16 cellular contexts compared by ENCODE assay signal in genomic region chr3:90011136-90011535, GRCh38.
DNase-seq lines count a peak whose midpoint lies in the region; ATAC-seq, FAIRE-seq and TF ChIP-seq lines count a peak whose summit lies in the region.
"Had no signal": no experiment of that assay in that cellular context is flagged by ENCODE, and none has a peak within 500 bp of the region (broad histone marks: within the 10 kb centered on the region; RNA-seq: fewer than 3 reads in every experiment).

No MANE protein-coding gene starts in this region.

- peak; percentile 4 for DNase-seq in MV-4-11 (lab: John Stamatoyannopoulos, UW)
- DNase-seq in brain microvascular endothelial cell: peak; percentile 35
- no peak for DNase-seq in left ventricle myocardium superior
- DNase-seq in retina: peak; percentile 28
- no peak for DNase-seq in WTC11 (ENCODE audit: low spot score)
- DNase-seq in NCI-H446 treated with DMSO at 0.1 percent for 48 hours (lab: John Stamatoyannopoulos, UW): no peak
- no peak for DNase-seq in stimulated activated CD4-positive, alpha-beta T cell treated with anti-CD3 and anti-CD28 coated beads, Interleukin-1b, Interleukin-23, amount 100 ng/mL, for 48 hours
- DNase-seq in kidney: no peak
- DNase-seq: activated naive CD4-positive, alpha-beta T cell treated with anti-CD3 and anti-CD28 coated beads for 36 hours; lower lobe of right lung; NCI-H2171 treated with DMSO at 0.1 percent for 48 hours; posterior cingulate gyrus; stimulated activated CD8-positive, alpha-beta memory T cell treated with anti-CD3 and anti-CD28 coated beads, Interleukin-4, amount 100 ng/mL, for 48 hours had no signal

- H3K9me3 ChIP-seq in kidney (ENCODE audit: control insufficient read depth in 1 of 2, low read length in 2 of 2): no peaks in the 10 kb centered on the region
- H3K9me3 ChIP-seq: BLaER1, lower lobe of right lung had no signal

- in situ Hi-C loops in brain microvascular endothelial cell (cut with HindIII; ENCODE audit: low pct_ligation_motif_present, low sequenced_read_pairs): no loop called here

- H3K36me3 Mint-ChIP-seq in WTC11: peaks cover 5% of the 10 kb centered on the region

- ATAC-seq in left ventricle myocardium superior (peak; percentile 52), WTC11 (no peak)

- peaks cover 5% of the 10 kb centered on the region; the same call in 1 of the 2 replicates for H3K27me3 Mint-ChIP-seq in WTC11 (ENCODE audit: low read depth)

- intact Hi-C loops in left ventricle myocardium superior (cut with micrococcal nuclease) (no loop called here), kidney (cut with DNase I) (no loop called here)

- H3K4me1 ChIP-seq in kidney (ENCODE audit: control insufficient read depth in 1 of 2, insufficient read depth in 1 of 2, low read depth in 1 of 2, low read length in 2 of 2): no peaks in the 10 kb centered on the region

- no peak overlapping the region for H3K4me3 ChIP-seq in brain microvascular endothelial cell (ENCODE audit: low read depth, low read length)
- no peak overlapping the region for H3K4me3 ChIP-seq in kidney (ENCODE audit: low read length in 2 of 2)
- H3K4me3 ChIP-seq: BLaER1, lower lobe of right lung had no signal

- H3K4me1 Mint-ChIP-seq in WTC11: peaks cover 30% of the 10 kb centered on the region

- H3K9ac ChIP-seq in kidney (ENCODE audit: low read length in 2 of 2): no peak overlapping the region
- H3K9ac ChIP-seq: BLaER1 had no signal

- TF ChIP-seq CTCF in brain microvascular endothelial cell (IDR thresholded peaks at IDR 0.05; ENCODE audit: low read depth, low read length, missing control alignments) (no peak), WTC11 (IDR thresholded peaks at IDR 0.05) (no peak), kidney (IDR thresholded peaks at IDR 0.05; ENCODE audit: borderline replicate concordance, extremely low read depth, insufficient read depth) (no peak)

- H3K4me3 Mint-ChIP-seq in WTC11: no peak overlapping the region
- H3K4me3 Mint-ChIP-seq: activated naive CD4-positive, alpha-beta T cell treated with anti-CD3 and anti-CD28 coated beads for 36 hours had no signal

- POLR2A ChIA-PET in WTC11 (lab: Charles Lee): no interaction called here

- H3K27me3 ChIP-seq in brain microvascular endothelial cell (replicated peaks): no peaks in the 10 kb centered on the region
- H3K27me3 ChIP-seq: BLaER1 had no signal

- CTCF ChIA-PET in WTC11 (lab: Charles Lee): no interaction called here

- peaks cover 13% of the 10 kb centered on the region for H3K9me3 Mint-ChIP-seq in WTC11

- FAIRE-seq in kidney (lab: Jason Lieb, UNC): no peak
- FAIRE-seq: colon, GM12891 had no signal

- H3K27ac ChIP-seq in brain microvascular endothelial cell (peak overlapping the region; percentile 38), kidney (ENCODE audit: low read depth in 2 of 2, low read length in 2 of 2) (no peak overlapping the region)
- H3K27ac ChIP-seq: BLaER1, lower lobe of right lung had no signal

- no peaks in the 10 kb centered on the region for H3K36me3 ChIP-seq in brain microvascular endothelial cell (replicated peaks)
- H3K36me3 ChIP-seq in kidney (ENCODE audit: control insufficient read depth in 1 of 2, insufficient read depth in 2 of 2, low read length in 2 of 2): no peaks in the 10 kb centered on the region
- H3K36me3 ChIP-seq: BLaER1, lower lobe of right lung had no signal

- no peak overlapping the region for H3K27ac Mint-ChIP-seq in WTC11
- H3K27ac Mint-ChIP-seq: activated naive CD4-positive, alpha-beta T cell treated with anti-CD3 and anti-CD28 coated beads for 36 hours had no signal

TF ChIP-seq in WTC11, 78 proteins besides CTCF, POLR2A, EP300 and RAD21:
- TF ChIP-seq ARID4B (CRISPR knock-in tag; IDR thresholded peaks at IDR 0.05; ENCODE audit: borderline replicate concordance): no peak

Comparison
In these comparisons a context has a peak if more than half of its experiments do, and no peak if none do; other contexts are left out.
1. DNase-seq: peak in MV-4-11 (single experiment), brain microvascular endothelial cell (single experiment) and retina (single experiment); none in left ventricle myocardium superior (single experiment), WTC11 (single experiment), NCI-H446 treated with DMSO at 0.1 percent for 48 hours (single experiment), stimulated activated CD4-positive, alpha-beta T cell treated with anti-CD3 and anti-CD28 coated beads, Interleukin-1b, Interleukin-23, amount 100 ng/mL, for 48 hours (single experiment) and kidney (single experiment).